ENCODE assay signal across 1 cellular context in genomic region chr1:153794671-153795324, GRCh38.
TF ChIP-seq lines count a peak whose summit lies in the region.

No MANE protein-coding gene starts in this region.

TF ChIP-seq in HepG2, 621 proteins besides CTCF, POLR2A, EP300 and RAD21:
- TF ChIP-seq PHF21A (CRISPR knock-in tag; IDR thresholded peaks at IDR 0.05) (no peak), RXRA (CRISPR knock-in tag; IDR thresholded peaks at IDR 0.05) (no peak), ZNF788 (CRISPR knock-in tag; IDR thresholded peaks at IDR 0.05; ENCODE audit: borderline replicate concordance) (0 out of 2 replicates have a peak, but pooled peaks have one; percentile 13), ZNF687 (CRISPR knock-in tag; IDR thresholded peaks at IDR 0.05) (peak; percentile 44; the same call in 1 of the 2 replicates), ZFX (CRISPR knock-in tag; IDR thresholded peaks at IDR 0.05; ENCODE audit: low read depth) (peak; percentile 42; the same call in 1 of the 2 replicates), MZF1 (CRISPR knock-in tag; IDR thresholded peaks at IDR 0.05; ENCODE audit: borderline replicate concordance) (no peak), SATB2 (CRISPR knock-in tag; IDR thresholded peaks at IDR 0.05) (no peak)
